ENCODE assay signal across 10 cellular contexts in the genomic region with DNA sequence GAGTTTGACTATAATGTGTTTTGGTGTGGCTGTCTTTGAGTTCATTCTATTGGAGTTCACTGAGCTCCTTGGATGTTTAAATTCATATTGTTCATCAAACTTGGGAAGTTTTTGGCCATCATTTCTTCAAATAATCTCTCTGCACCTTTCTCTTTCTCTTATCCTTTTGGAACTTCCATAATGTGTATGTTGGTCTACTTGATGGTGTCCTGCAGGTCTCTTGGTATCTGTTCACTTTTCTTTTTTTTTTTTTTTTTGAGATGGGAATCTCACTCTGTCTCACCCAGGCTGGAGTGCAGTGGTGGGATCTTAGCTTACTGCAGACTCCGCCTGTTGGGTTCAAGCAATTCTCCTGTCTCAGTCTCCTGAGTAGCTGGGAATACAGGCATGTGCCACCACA. TPM values are rescaled to one million over a fixed set of nuclear protein-coding genes. Genes with fewer than 3 reads are reported as not detected.
"Had no signal": no experiment of that assay in that cellular context is flagged by ENCODE, and none has a peak within 500 bp of the region (broad histone marks: within the 10 kb centered on the region; RNA-seq: fewer than 3 reads in every experiment).

No MANE protein-coding gene starts in this region.

- H3K9ac ChIP-seq: KMS-11 had no signal

- H3K27me3 Mint-ChIP-seq: IgD-negative memory B cell had no signal

- H3K27ac Mint-ChIP-seq: IgD-negative memory B cell had no signal

- ATAC-seq: K562 had no signal

- H3K4me2 ChIP-seq: KMS-11 had no signal

- DNase-seq: IMR-90, KBM-7, KG1 had no signal

- H3K4me3 Mint-ChIP-seq: IgD-negative memory B cell had no signal

- FAIRE-seq: HTR-8/SVneo, K562 had no signal

- H3K27ac ChIP-seq: HL-60, KMS-11 had no signal

- H3K4me3 ChIP-seq: K562 had no signal

- H3K4me1 Mint-ChIP-seq: IgD-negative memory B cell had no signal

RNA-seq across cellular contexts. Expression of a gene that starts 27.7 kb away (rescaled TPM):
- total RNA-seq: HT-29, HT1080, IMR-90 had no signal
- polyA plus RNA-seq: IMR-90 had no signal

RNA-seq across cellular contexts. Expression of a gene that starts 49.3 kb away (rescaled TPM):
- total RNA-seq: HT-29, HT1080, IMR-90, K562 had no signal
- polyA plus RNA-seq: IMR-90 had no signal
